ENCODE assay signal across 18 cellular contexts in genomic region chr12:71312767-71313375, GRCh38.
DNase-seq lines count a peak whose midpoint lies in the region; ATAC-seq and TF ChIP-seq lines count a peak whose summit lies in the region.
"Had no signal": no experiment of that assay in that cellular context is flagged by ENCODE, and none has a peak within 500 bp of the region (broad histone marks: within the 10 kb centered on the region; RNA-seq: fewer than 3 reads in every experiment).

No MANE protein-coding gene starts in this region.

- H2BK5ac ChIP-seq in neuronal stem cell (ENCODE audit: low read length) = no peak overlapping the region

- no peak overlapping the region for H3K23ac ChIP-seq in neuronal stem cell (ENCODE audit: low read depth, low read length, poor library complexity)

- POLR2A ChIA-PET in HCT116 (lab: Charles Lee) = no interaction called here
- POLR2A ChIA-PET in RWPE1 (lab: Yijun Ruan, JAX; ENCODE audit: low non-redundant PET) = no interaction called here

- TF ChIP-seq CTCF in HCT116 (IDR thresholded peaks at IDR 0.05 in 2 of 3, conservative IDR thresholded peaks at IDR 0.05 in 1 of 3; ENCODE audit: borderline replicate concordance in 1 of 3, insufficient read depth in 1 of 3, low read depth in 2 of 3, low read length in 2 of 3) (no peak), RWPE1 (conservative IDR thresholded peaks at IDR 0.05; ENCODE audit: low read depth) (no peak), fibroblast of lung (conservative IDR thresholded peaks at IDR 0.05 in 1 of 2, IDR thresholded peaks at IDR 0.05 in 1 of 2; ENCODE audit: low read depth in 1 of 2, low read length in 2 of 2) (no peak)

- H3K9me3 ChIP-seq in HCT116 (ENCODE audit: control insufficient read depth in 1 of 2, insufficient read depth in 1 of 2, low read depth in 1 of 2, low read length in 2 of 2) (no peaks in the 10 kb centered on the region), fibroblast of lung (ENCODE audit: control insufficient read depth, insufficient read depth, low read depth, low read length) (no peaks in the 10 kb centered on the region), neuronal stem cell (replicated peaks in 1 of 2; ENCODE audit: control insufficient read depth in 2 of 2, insufficient read depth in 1 of 2, low read depth in 1 of 2, low read length in 2 of 2) (no peaks in the 10 kb centered on the region)

- no peaks in the 10 kb centered on the region for H3K79me1 ChIP-seq in neuronal stem cell (ENCODE audit: low read depth, low read length)

- H4K20me1 ChIP-seq in HCT116 (ENCODE audit: insufficient read depth) (no peaks in the 10 kb centered on the region), fibroblast of lung (ENCODE audit: control insufficient read depth, extremely low read depth, insufficient read depth, low read length) (no peaks in the 10 kb centered on the region)

- no peak overlapping the region for H3K4ac ChIP-seq in neuronal stem cell (ENCODE audit: low read length)

- H3K4me1 ChIP-seq in HCT116 (ENCODE audit: control insufficient read depth in 1 of 2, insufficient read depth in 2 of 2, low read length in 2 of 2) (peaks cover 5 to 11% of the 10 kb centered on the region in 2 experiments; a peak in 3 of 4 replicates), fibroblast of lung (ENCODE audit: control insufficient read depth, extremely low read depth, insufficient read depth, low read length) (no peaks in the 10 kb centered on the region), neuronal stem cell (ENCODE audit: control insufficient read depth in 2 of 2, insufficient read depth in 1 of 2, low read depth in 1 of 2, low read length in 2 of 2) (no peaks in the 10 kb centered on the region)

- H3K36me3 ChIP-seq in HCT116 (ENCODE audit: control insufficient read depth in 1 of 2, insufficient read depth in 2 of 2, low read length in 2 of 2) (no peaks in the 10 kb centered on the region), fibroblast of lung (ENCODE audit: control insufficient read depth, insufficient read depth, low read length) (no peaks in the 10 kb centered on the region), neuronal stem cell (replicated peaks in 1 of 2; ENCODE audit: control insufficient read depth in 2 of 2, insufficient read depth in 2 of 2, low read length in 2 of 2) (no peaks in the 10 kb centered on the region)

- H3K9ac ChIP-seq in HCT116 (ENCODE audit: low read length) = no peak overlapping the region
- no peak overlapping the region for H3K9ac ChIP-seq in fibroblast of lung (ENCODE audit: insufficient read depth, low read length)
- H3K9ac ChIP-seq in neuronal stem cell (ENCODE audit: low read depth, low read length, poor library complexity) = no peak overlapping the region

- no peak overlapping the region for H3K18ac ChIP-seq in neuronal stem cell (ENCODE audit: low read length)

- no peak overlapping the region for H2AK5ac ChIP-seq in neuronal stem cell (ENCODE audit: low read depth, low read length)

- peak overlapping the region; percentile 31 for H3K4me2 ChIP-seq in HCT116 (ENCODE audit: low read length)
- H3K4me2 ChIP-seq in fibroblast of lung (ENCODE audit: extremely low read depth, insufficient read depth, low read length) = no peak overlapping the region
- no peak overlapping the region for H3K4me2 ChIP-seq in neuronal stem cell (ENCODE audit: insufficient read depth, low read length, poor library complexity, severe bottlenecking)
- H3K4me2 ChIP-seq: PC-9 had no signal

- H3K14ac ChIP-seq in neuronal stem cell (ENCODE audit: low read length) = no peak overlapping the region

- no TSS peak for BruUV-seq in HCT116 (replicated peaks; lab: Mats Ljungman, UMichigan)

- H3K27ac ChIP-seq in HCT116 (ENCODE audit: low read depth, low read length) (no peak overlapping the region), RWPE1 (no peak overlapping the region), fibroblast of lung (ENCODE audit: insufficient read depth, low read length) (no peak overlapping the region), neuronal stem cell (replicated peaks; ENCODE audit: low read length) (no peak overlapping the region)
- H3K27ac ChIP-seq: PC-9 had no signal

- ATAC-seq in HCT116 = peak; percentile 63
- ATAC-seq in GM21717 (IDR thresholded peaks at IDR 0.05; ENCODE audit: unreplicated experiment) = no peak
- ATAC-seq in Right ventricle myocardium superior (ENCODE audit: poor library complexity) = no peak
- ATAC-seq: activated CD8-positive, alpha-beta memory T cell treated with anti-CD3 and anti-CD28 coated beads, Interleukin-2, amount 10 ng/mL, durations not matched to agents 7 days and 5 days; right cardiac atrium had no signal

- H3K79me2 ChIP-seq in HCT116 (ENCODE audit: insufficient read depth, low read length) (no peaks in the 10 kb centered on the region), fibroblast of lung (ENCODE audit: control insufficient read depth, insufficient read depth, low read length) (no peaks in the 10 kb centered on the region)

- H3K27me3 ChIP-seq in HCT116 (ENCODE audit: insufficient read depth, low read length) (no peaks in the 10 kb centered on the region), fibroblast of lung (ENCODE audit: control insufficient read depth, insufficient read depth, low read length) (no peaks in the 10 kb centered on the region), neuronal stem cell (ENCODE audit: control insufficient read depth in 3 of 3, insufficient read depth in 3 of 3, low read depth in 1 of 3, low read length in 3 of 3) (no peaks in the 10 kb centered on the region)

- no peak overlapping the region for H2BK120ac ChIP-seq in neuronal stem cell (ENCODE audit: low read depth, low read length)

- H2BK12ac ChIP-seq in neuronal stem cell (ENCODE audit: low read length) = no peak overlapping the region

- no peak overlapping the region for H4K91ac ChIP-seq in neuronal stem cell (ENCODE audit: low read depth, low read length, poor library complexity)

- no peak for TF ChIP-seq RAD21 in HCT116 (IDR thresholded peaks at IDR 0.05; ENCODE audit: low read depth)

- H3K4me3 ChIP-seq in HCT116 (replicated peaks in 1 of 2; ENCODE audit: low read depth in 1 of 2, low read length in 2 of 2) (no peak overlapping the region), fibroblast of lung (replicated peaks in 1 of 4; ENCODE audit: control extremely low read depth in 1 of 4, insufficient read depth in 1 of 4, low read depth in 3 of 4, low read length in 4 of 4) (no peak overlapping the region), neuronal stem cell (ENCODE audit: low read length in 2 of 2) (no peak overlapping the region)
- H3K4me3 ChIP-seq: PC-9 had no signal

- WGBS in neuronal stem cell (ENCODE audit: extremely low coverage in 2 of 2, insufficient read length in 2 of 2, insufficient replicate concordance in 1 of 2), 2 donors = no CpG with 5 or more reads among the region's 3 CpGs

- H2BK15ac ChIP-seq in neuronal stem cell (ENCODE audit: low read length) = no peak overlapping the region

- no peak overlapping the region for H4K8ac ChIP-seq in neuronal stem cell (ENCODE audit: low read depth, low read length)

- RAD21 ChIA-PET in HCT116 (lab: Charles Lee; ENCODE audit: low non-redundant PET in 1 of 2, low total read pairs in 2 of 2, uncharacterized antibody in 2 of 2, unreplicated experiment in 2 of 2) = no interaction called here

- CTCF ChIA-PET in HCT116 (lab: Charles Lee) (no interaction called here), RWPE1 (lab: Yijun Ruan, JAX) (interaction anchor here (0.7 kb wide), 1 partner anchor 80 kb away, joined by 3 read pairs; no protein-coding TSS in a partner anchor)

- DNase-seq in HCT116 (ENCODE audit: low read depth, low spot score) = peak; percentile 23
- peak; percentile 8 for DNase-seq in RWPE1 (ENCODE audit: low spot score)
- DNase-seq in fibroblast of lung (ENCODE audit: low read depth in 2 of 2) = peak; percentile 13 to 55
- DNase-seq in neuronal stem cell (ENCODE audit: low spot score) = no peak
- DNase-seq in hepatic stellate cell (ENCODE audit: low spot score) = no peak
- no peak for DNase-seq in Right ventricle myocardium superior
- DNase-seq in SHP77 treated with DMSO at 0.1 percent for 48 hours (lab: John Stamatoyannopoulos, UW) = no peak
- DNase-seq: activated B cell treated with CpG ODN at 0.5 μM for 24 hours; activated CD8-positive, alpha-beta memory T cell treated with anti-CD3 and anti-CD28 coated beads, Interleukin-2, amount 10 ng/mL, durations not matched to agents 7 days and 5 days; activated gamma-delta T cell; aorta; cortex of kidney; NCI-H1436 treated with DMSO at 0.1 percent for 48 hours; NCI-H524; PC-9; right cardiac atrium; SW 1271 had no signal

- intact Hi-C loops in HCT116 (cut with micrococcal nuclease) (no loop called here), Right ventricle myocardium superior (cut with DNase I) (no loop called here)

- TF ChIP-seq POLR2A in HCT116 (IDR thresholded peaks at IDR 0.05; ENCODE audit: borderline replicate concordance, extremely low read depth, insufficient read depth, insufficient read length) = no peak

- H2AFZ ChIP-seq in HCT116 (ENCODE audit: low read depth, low read length, poor library complexity, severe bottlenecking) (no peak overlapping the region), fibroblast of lung (ENCODE audit: low read length) (no peak overlapping the region), neuronal stem cell (ENCODE audit: low read length) (peak overlapping the region; percentile 21)
- H2AFZ ChIP-seq: PC-9 had no signal

- no peaks in the 10 kb centered on the region for H3K9me2 ChIP-seq in HCT116 (ENCODE audit: insufficient read depth)

TF ChIP-seq in HCT116, 20 proteins besides CTCF, POLR2A, EP300 and RAD21 (continues in another document):
- TF ChIP-seq FOSL1 (IDR thresholded peaks at IDR 0.05; ENCODE audit: low read depth) (no peak), EZH2 (IDR thresholded peaks at IDR 0.05) (no peak), CEBPB (IDR thresholded peaks at IDR 0.05; ENCODE audit: low read depth) (peak; percentile 45; the same call in 1 of the 2 replicates), ELF1 (IDR thresholded peaks at IDR 0.05; ENCODE audit: borderline replicate concordance, low read depth) (no peak), EZH2phosphoT487 (IDR thresholded peaks at IDR 0.05; ENCODE audit: borderline replicate concordance) (no peak), POLR2AphosphoS5 (IDR thresholded peaks at IDR 0.05; ENCODE audit: low read depth, low read length) (no peak), YY1 (IDR thresholded peaks at IDR 0.05; ENCODE audit: extremely low read depth, insufficient replicate concordance, low read depth, low read length) (no peak), CBX3 (IDR thresholded peaks at IDR 0.05; ENCODE audit: low read depth) (no peak), JUND (IDR thresholded peaks at IDR 0.05) (0 out of 2 replicates have a peak, but pooled peaks have one; percentile 23), ZFX (IDR thresholded peaks at IDR 0.05) (no peak), EGR1 (IDR thresholded peaks at IDR 0.05; ENCODE audit: low read depth) (no peak), SIN3A (IDR thresholded peaks at IDR 0.05; ENCODE audit: low read depth) (no peak)

Comparison
In these comparisons a context has a peak if more than half of its experiments do, and no peak if none do; other contexts are left out.
1. DNase-seq: peak in HCT116 (single experiment), RWPE1 (single experiment) and fibroblast of lung (2 of 2); none in neuronal stem cell (single experiment), hepatic stellate cell (single experiment), Right ventricle myocardium superior (single experiment) and SHP77 treated with DMSO at 0.1 percent for 48 hours (single experiment).